ENCODE assay signal across 13 cellular contexts in genomic region chr3:177385831-177386301, GRCh38.
DNase-seq lines count a peak whose midpoint lies in the region; ATAC-seq, FAIRE-seq and TF ChIP-seq lines count a peak whose summit lies in the region.
"Had no signal": no experiment of that assay in that cellular context is flagged by ENCODE, and none has a peak within 500 bp of the region (broad histone marks: within the 10 kb centered on the region; RNA-seq: fewer than 3 reads in every experiment).

No MANE protein-coding gene starts in this region.

- peaks cover 0 to 2% of the 10 kb centered on the region in 2 donors for H3K9me3 Mint-ChIP-seq in natural killer cell

- no peaks in the 10 kb centered on the region for H3K36me3 Mint-ChIP-seq in natural killer cell
- H3K36me3 Mint-ChIP-seq: naive B cell had no signal

- no peaks in the 10 kb centered on the region for H3K27me3 Mint-ChIP-seq in natural killer cell (ENCODE audit: low read depth in 2 of 2)
- H3K27me3 Mint-ChIP-seq: naive B cell had no signal

- FAIRE-seq in GM18507 (lab: Jason Lieb, UNC) = peak; percentile 42
- FAIRE-seq: endometrium, K562, TTC549 had no signal

- H3K27ac Mint-ChIP-seq in natural killer cell = peak overlapping the region in 1 of 2 donors; percentile 16

- TF ChIP-seq POLR2A in erythroblast (IDR thresholded peaks at IDR 0.05; ENCODE audit: low read length) = no peak

- ATAC-seq in natural killer cell (no peak), HG02870 (IDR thresholded peaks at IDR 0.05; ENCODE audit: unreplicated experiment) (no peak)
- ATAC-seq: K562 had no signal

- DNase-seq in GM18507 (ENCODE audit: extremely low spot score, insufficient read length, low read depth) = no peak
- peak; percentile 50 for DNase-seq in RPMI7951 (ENCODE audit: low read depth)
- peak; percentile 82 for DNase-seq in fibroblast of mammary gland (ENCODE audit: low read depth)
- peak; percentile 34 for DNase-seq in skeletal muscle cell (ENCODE audit: low read depth)
- no peak for DNase-seq in natural killer cell
- DNase-seq in erythroblast (lab: John Stamatoyannopoulos, UW) = no peak
- DNase-seq: anterior cingulate cortex, naive B cell, RPMI8226 had no signal

- no peak overlapping the region for H3K4me3 ChIP-seq in fibroblast of mammary gland (ENCODE audit: control insufficient read depth, low read depth, low read length)
- H3K4me3 ChIP-seq in skeletal muscle cell (ENCODE audit: low read depth, low read length) = no peak overlapping the region
- H3K4me3 ChIP-seq: K562 had no signal

- TF ChIP-seq CTCF in fibroblast of mammary gland (conservative IDR thresholded peaks at IDR 0.05; ENCODE audit: control insufficient read depth, insufficient read depth, low read depth, low read length) = no peak
- no peak for TF ChIP-seq CTCF in natural killer cell (IDR thresholded peaks at IDR 0.05)

- no peak overlapping the region for H3K4me3 Mint-ChIP-seq in natural killer cell
- H3K4me3 Mint-ChIP-seq: naive B cell had no signal

- intact Hi-C loops in natural killer cell (cut with micrococcal nuclease) = no loop called here

- peaks cover 5 to 8% of the 10 kb centered on the region in 2 donors for H3K4me1 Mint-ChIP-seq in natural killer cell

Comparison
In these comparisons a context has a peak if more than half of its experiments do, and no peak if none do; other contexts are left out.
1. DNase-seq: peak in RPMI7951 (single experiment), fibroblast of mammary gland (single experiment) and skeletal muscle cell (single experiment); none in GM18507 (single experiment), natural killer cell (single experiment) and erythroblast (0 of 2).